In genomic region chr3:48845170-48845569, GRCh38 we compare ENCODE assay signal across 13 cellular contexts. TPM values are rescaled to one million over a fixed set of nuclear protein-coding genes. Genes with fewer than 3 reads are reported as not detected.
DNase-seq lines count a peak whose midpoint lies in the region; ATAC-seq, FAIRE-seq and TF ChIP-seq lines count a peak whose summit lies in the region.
"Had no signal": no experiment of that assay in that cellular context is flagged by ENCODE, and none has a peak within 500 bp of the region (broad histone marks: within the 10 kb centered on the region; RNA-seq: fewer than 3 reads in every experiment).

No MANE protein-coding gene starts in this region.

- H3K4me2 ChIP-seq in A549: 0 out of 3 replicates have a peak overlapping the region, but pooled peaks have one; percentile 10

- no peak for DNase-seq in A549 (ENCODE audit: low read depth in 1 of 2, low spot score in 1 of 2)
- peak; percentile 31 for DNase-seq in Caki2 (ENCODE audit: low read depth)
- DNase-seq in activated T-helper 2 cell treated with anti-CD3 and anti-CD28 coated beads, Interferon-gamma antibody, Interleukin-2, Interleukin-4, amounts not matched to agents 10 μg/mL and 5 μg/mL and 100 μg/mL, durations not matched to agents 14 hours and 24 hours and 36 hours (ENCODE audit: low spot score): no peak
- peak; percentile 53 for DNase-seq in left kidney (ENCODE audit: low read depth, low spot score)
- DNase-seq in HuH-7.5 (ENCODE audit: low spot score): no peak
- no peak for DNase-seq in iPS-NIHi7 (ENCODE audit: extremely low spot score)
- no peak for DNase-seq in SHP77 (lab: John Stamatoyannopoulos, UW)
- DNase-seq: mesendoderm, MM.1S, RPMI8226 had no signal

- no peak for ATAC-seq in A549
- ATAC-seq in GM18868 (IDR thresholded peaks at IDR 0.05; ENCODE audit: unreplicated experiment): no peak

- POLR2A ChIA-PET in A549 (lab: Yijun Ruan, JAX): interaction anchor here (0.6 kb wide), 1 partner anchor 36 kb away, joined by 4 read pairs; no protein-coding TSS in a partner anchor

- H3K4me3 Mint-ChIP-seq in activated T-helper 2 cell treated with anti-CD3 and anti-CD28 coated beads, Interferon-gamma antibody, Interleukin-2, Interleukin-4, amounts not matched to agents 10 μg/mL and 5 μg/mL and 100 μg/mL, durations not matched to agents 14 hours and 24 hours and 36 hours (ENCODE audit: low read depth): peak overlapping the region; percentile 11

- in situ Hi-C loops in Caki2 (cut with HindIII; ENCODE audit: low pct_unique_long_range_greater_than_20kb, low sequenced_read_pairs): no loop called here

- peaks cover 16% of the 10 kb centered on the region for H3K36me3 Mint-ChIP-seq in activated T-helper 2 cell treated with anti-CD3 and anti-CD28 coated beads, Interferon-gamma antibody, Interleukin-2, Interleukin-4, amounts not matched to agents 10 μg/mL and 5 μg/mL and 100 μg/mL, durations not matched to agents 14 hours and 24 hours and 36 hours (ENCODE audit: low read depth)

- H3K4me1 ChIP-seq in A549: peaks cover 15% of the 10 kb centered on the region

- no peaks in the 10 kb centered on the region for H3K9me3 ChIP-seq in A549
- H3K9me3 ChIP-seq: tibial nerve had no signal

- intact Hi-C loops in activated T-helper 2 cell treated with anti-CD3 and anti-CD28 coated beads, Interferon-gamma antibody, Interleukin-2, Interleukin-4, amounts not matched to agents 10 μg/mL and 5 μg/mL and 100 μg/mL, durations not matched to agents 14 hours and 24 hours and 36 hours (cut with micrococcal nuclease): loop anchor here (5.0 kb wide), 1 partner anchor 52 kb away; the partner anchor contains the start of gene SLC25A20

- CTCF ChIA-PET in A549 (lab: Yijun Ruan, JAX): interaction anchor here (0.6 to 1.1 kb wide), 2 partner anchors 95 to 106 kb away, joined by 3 read pairs; no protein-coding TSS in a partner anchor

- no peak for TF ChIP-seq RAD21 in A549 (conservative IDR thresholded peaks at IDR 0.05 in 1 of 2, IDR thresholded peaks at IDR 0.05 in 1 of 2)

- no peaks in the 10 kb centered on the region for H3K9me3 Mint-ChIP-seq in activated T-helper 2 cell treated with anti-CD3 and anti-CD28 coated beads, Interferon-gamma antibody, Interleukin-2, Interleukin-4, amounts not matched to agents 10 μg/mL and 5 μg/mL and 100 μg/mL, durations not matched to agents 14 hours and 24 hours and 36 hours

- H3K27ac ChIP-seq in A549: no peak overlapping the region

- H3K27ac Mint-ChIP-seq in activated T-helper 2 cell treated with anti-CD3 and anti-CD28 coated beads, Interferon-gamma antibody, Interleukin-2, Interleukin-4, amounts not matched to agents 10 μg/mL and 5 μg/mL and 100 μg/mL, durations not matched to agents 14 hours and 24 hours and 36 hours: no peak overlapping the region

- no peaks in the 10 kb centered on the region for H3K27me3 Mint-ChIP-seq in activated T-helper 2 cell treated with anti-CD3 and anti-CD28 coated beads, Interferon-gamma antibody, Interleukin-2, Interleukin-4, amounts not matched to agents 10 μg/mL and 5 μg/mL and 100 μg/mL, durations not matched to agents 14 hours and 24 hours and 36 hours (ENCODE audit: low read depth)

- no peak for TF ChIP-seq EP300 in A549 (IDR thresholded peaks at IDR 0.05)

- TF ChIP-seq POLR2A in A549 (IDR thresholded peaks at IDR 0.05; ENCODE audit: low read length): no peak

- H3K4me3 ChIP-seq in A549: no peak overlapping the region

- TF ChIP-seq CTCF in A549 (IDR thresholded peaks at IDR 0.05): no peak

- H3K4me1 Mint-ChIP-seq in activated T-helper 2 cell treated with anti-CD3 and anti-CD28 coated beads, Interferon-gamma antibody, Interleukin-2, Interleukin-4, amounts not matched to agents 10 μg/mL and 5 μg/mL and 100 μg/mL, durations not matched to agents 14 hours and 24 hours and 36 hours (ENCODE audit: low read depth): peaks cover 21% of the 10 kb centered on the region

- 76% methylated on average over 2 of the region's 2 CpGs for WGBS in A549 (ENCODE audit: missing lambda C conversion rate)

- no peak for FAIRE-seq in A549 (lab: Jason Lieb, UNC)
- FAIRE-seq: G401.6 had no signal

TF ChIP-seq in A549, 52 proteins besides CTCF, POLR2A, EP300 and RAD21:
- TF ChIP-seq MAFK (IDR thresholded peaks at IDR 0.05; ENCODE audit: partially characterized antibody) (no peak), FOXS1 (CRISPR knock-in tag; IDR thresholded peaks at IDR 0.05) (no peak), ESRRA (IDR thresholded peaks at IDR 0.05; ENCODE audit: borderline replicate concordance, low read length) (no peak), CBX8 (IDR thresholded peaks at IDR 0.05) (no peak), USF2 (IDR thresholded peaks at IDR 0.05) (no peak), FOSL2 (IDR thresholded peaks at IDR 0.05) (no peak), FOSL2 (CRISPR knock-in tag; IDR thresholded peaks at IDR 0.05) (no peak), HEYL (CRISPR knock-in tag; IDR thresholded peaks at IDR 0.05) (no peak), HOXB13 (CRISPR knock-in tag; IDR thresholded peaks at IDR 0.05; ENCODE audit: low read depth) (no peak)

RNA-seq across cellular contexts. Expression of gene PRKAR2A, which starts 2.5 kb away (rescaled TPM):
- polyA plus RNA-seq in A549 (2011; rRNA removed) (15.3 and 16.2 TPM in 2 replicates), A549 (2017; fragmentation: RNase III; extraction: RNeasy Plus Mini Kit Qiagen cat#74134 plus additional on column Dnase treatment) (17.2 to 18.8 TPM (median 18.4 TPM) in 3 replicates)
- polyA plus RNA-seq in A549 (2012; cell fraction: cytosol; rRNA removed): 4.7 and 7.2 TPM in 2 replicates
- polyA plus RNA-seq in A549 (2012; cell fraction: nucleus; rRNA removed): 7.5 and 8.8 TPM in 2 replicates
- 27.5 and 33.6 TPM in 2 replicates for polyA minus RNA-seq in A549 (2011; rRNA and poly(A)+ RNA removed)
- 6.5 and 7.3 TPM in 2 replicates for total RNA-seq in Caki2 (2014; rRNA removed; shearing (Covaris generic); ENCODE audit: low replicate concordance)
- total RNA-seq in activated T-helper 2 cell treated with anti-CD3 and anti-CD28 coated beads, Interferon-gamma antibody, Interleukin-2, Interleukin-4, amounts not matched to agents 10 μg/mL and 5 μg/mL and 100 μg/mL, durations not matched to agents 14 hours and 24 hours and 36 hours: 30.7 and 32.4 TPM in 2 replicates

RNA-seq across cellular contexts. Expression of gene SLC25A20, which starts 53.5 kb away (rescaled TPM):
- 22.0 and 22.4 TPM in 2 replicates for polyA plus RNA-seq in A549 (2011; rRNA removed)
- polyA plus RNA-seq in A549 (2012; cell fraction: cytosol; rRNA removed): 9.6 and 9.8 TPM in 2 replicates
- polyA plus RNA-seq in A549 (2012; cell fraction: nucleus; rRNA removed): 4.5 and 6.4 TPM in 2 replicates
- polyA plus RNA-seq in A549 (2017; fragmentation: RNase III; extraction: RNeasy Plus Mini Kit Qiagen cat#74134 plus additional on column Dnase treatment): 13.1 to 14.3 TPM (median 13.5 TPM) in 3 replicates
- polyA minus RNA-seq in A549 (2011; rRNA and poly(A)+ RNA removed): 6.6 and 7.0 TPM in 2 replicates
- total RNA-seq in Caki2 (2014; rRNA removed; shearing (Covaris generic); ENCODE audit: low replicate concordance): 11.0 and 26.8 TPM in 2 replicates
- 16.2 and 19.0 TPM in 2 replicates for total RNA-seq in activated T-helper 2 cell treated with anti-CD3 and anti-CD28 coated beads, Interferon-gamma antibody, Interleukin-2, Interleukin-4, amounts not matched to agents 10 μg/mL and 5 μg/mL and 100 μg/mL, durations not matched to agents 14 hours and 24 hours and 36 hours

Comparison
In these comparisons a context has a peak if more than half of its experiments do, and no peak if none do; other contexts are left out.
1. DNase-seq: peak in Caki2 (single experiment) and left kidney (single experiment); none in A549 (0 of 2), activated T-helper 2 cell treated with anti-CD3 and anti-CD28 coated beads, Interferon-gamma antibody, Interleukin-2, Interleukin-4, amounts not matched to agents 10 μg/mL and 5 μg/mL and 100 μg/mL, durations not matched to agents 14 hours and 24 hours and 36 hours (single experiment), HuH-7.5 (single experiment), iPS-NIHi7 (single experiment) and SHP77 (0 of 2).